ENCODE assay signal across 14 cellular contexts in genomic region chr15:40815042-40815678, GRCh38. TPM values are rescaled to one million over a fixed set of nuclear protein-coding genes. Genes with fewer than 3 reads are reported as not detected.
DNase-seq lines count a peak whose midpoint lies in the region; ATAC-seq and TF ChIP-seq lines count a peak whose summit lies in the region.
"Had no signal": no experiment of that assay in that cellular context is flagged by ENCODE, and none has a peak within 500 bp of the region (broad histone marks: within the 10 kb centered on the region; RNA-seq: fewer than 3 reads in every experiment).

No MANE protein-coding gene starts in this region.

- peak; percentile 52 for DNase-seq in Right ventricle myocardium superior
- no peak for DNase-seq in right atrium auricular region (ENCODE audit: low spot score)
- peak in 3 of 4 donors; percentile 9 to 50 (median 32) for DNase-seq in body of pancreas
- DNase-seq in kidney tubule cell (ENCODE audit: low spot score), result peak; percentile 82
- DNase-seq in activated CD4-positive, alpha-beta T cell treated with anti-CD3 and anti-CD28 coated beads, Interleukin-2, amount 10 ng/mL, durations not matched to agents 24 days and 14 days, result no peak
- no peak for DNase-seq in GM20000 (ENCODE audit: low spot score)
- no peak for DNase-seq in DMS114 treated with DMSO at 0.1 percent for 48 hours (lab: John Stamatoyannopoulos, UW; ENCODE audit: unreplicated experiment)
- no peak for DNase-seq in esophagus squamous epithelium (lab: John Stamatoyannopoulos, UW)
- DNase-seq: activated B cell treated with CpG ODN at 0.5 μM for 24 hours had no signal

- H3K27ac ChIP-seq in right atrium auricular region (no peak overlapping the region), body of pancreas (no peak overlapping the region), esophagus squamous epithelium (no peak overlapping the region)
- H3K27ac ChIP-seq: neural progenitor cell, skin epidermis had no signal

- H3K27ac Mint-ChIP-seq in activated CD4-positive, alpha-beta T cell treated with anti-CD3 and anti-CD28 coated beads, Interleukin-2, amount 10 ng/mL, durations not matched to agents 24 days and 14 days, result no peak overlapping the region
- H3K27ac Mint-ChIP-seq: activated B cell treated with CpG ODN at 0.5 μM for 24 hours; activated naive CD4-positive, alpha-beta T cell treated with anti-CD3 and anti-CD28 coated beads, Interleukin-2, amount 50 U/mL, for 24 hours; stimulated activated naive CD8-positive, alpha-beta T cell treated with anti-CD3 and anti-CD28 coated beads, Interleukin-15, Interleukin-2, amounts not matched to agents 100 ng/mL and 50 ng/mL, for 24 hours had no signal

- no peak overlapping the region for H3K4me3 Mint-ChIP-seq in activated CD4-positive, alpha-beta T cell treated with anti-CD3 and anti-CD28 coated beads, Interleukin-2, amount 10 ng/mL, durations not matched to agents 24 days and 14 days
- H3K4me3 Mint-ChIP-seq: activated B cell treated with CpG ODN at 0.5 μM for 24 hours; activated naive CD4-positive, alpha-beta T cell treated with anti-CD3 and anti-CD28 coated beads, Interleukin-2, amount 50 U/mL, for 24 hours; neural progenitor cell; stimulated activated naive CD8-positive, alpha-beta T cell treated with anti-CD3 and anti-CD28 coated beads, Interleukin-15, Interleukin-2, amounts not matched to agents 100 ng/mL and 50 ng/mL, for 24 hours had no signal

- peaks cover 28% of the 10 kb centered on the region for H3K36me3 Mint-ChIP-seq in activated CD4-positive, alpha-beta T cell treated with anti-CD3 and anti-CD28 coated beads, Interleukin-2, amount 10 ng/mL, durations not matched to agents 24 days and 14 days (ENCODE audit: low read depth)

- TF ChIP-seq POLR2A in body of pancreas (IDR thresholded peaks at IDR 0.05) (no peak), esophagus squamous epithelium (IDR thresholded peaks at IDR 0.05) (no peak)

- peak; percentile 76 for ATAC-seq in Right ventricle myocardium superior (ENCODE audit: poor library complexity)
- no peak for ATAC-seq in body of pancreas

- no peak for TF ChIP-seq CTCF in right atrium auricular region (IDR thresholded peaks at IDR 0.05)
- TF ChIP-seq CTCF in body of pancreas (IDR thresholded peaks at IDR 0.05), result no peak
- no peak for TF ChIP-seq CTCF in GM20000 (IDR thresholded peaks at IDR 0.05; ENCODE audit: extremely low read depth, missing control alignments)
- TF ChIP-seq CTCF in esophagus squamous epithelium (IDR thresholded peaks at IDR 0.05), result no peak

- H3K4me1 ChIP-seq in right atrium auricular region (no peaks in the 10 kb centered on the region), body of pancreas (no peaks in the 10 kb centered on the region), esophagus squamous epithelium (peaks cover 0 to 11% (median 0%) of the 10 kb centered on the region in 3 donors)
- H3K4me1 ChIP-seq: neural progenitor cell had no signal

- no peaks in the 10 kb centered on the region for H3K4me1 Mint-ChIP-seq in activated CD4-positive, alpha-beta T cell treated with anti-CD3 and anti-CD28 coated beads, Interleukin-2, amount 10 ng/mL, durations not matched to agents 24 days and 14 days
- H3K4me1 Mint-ChIP-seq: activated B cell treated with CpG ODN at 0.5 μM for 24 hours; activated naive CD4-positive, alpha-beta T cell treated with anti-CD3 and anti-CD28 coated beads, Interleukin-2, amount 50 U/mL, for 24 hours; neural progenitor cell had no signal

- intact Hi-C loops in Right ventricle myocardium superior (cut with DNase I) (no loop called here), body of pancreas (cut with DNase I) (no loop called here), esophagus squamous epithelium (cut with DNase I) (no loop called here)
- intact Hi-C loops in activated CD4-positive, alpha-beta T cell treated with anti-CD3 and anti-CD28 coated beads, Interleukin-2, amount 10 ng/mL, durations not matched to agents 24 days and 14 days (cut with micrococcal nuclease), result no loop called here

- H3K9me3 Mint-ChIP-seq in activated CD4-positive, alpha-beta T cell treated with anti-CD3 and anti-CD28 coated beads, Interleukin-2, amount 10 ng/mL, durations not matched to agents 24 days and 14 days, result no peaks in the 10 kb centered on the region
- H3K9me3 Mint-ChIP-seq: activated B cell treated with CpG ODN at 0.5 μM for 24 hours; activated naive CD4-positive, alpha-beta T cell treated with anti-CD3 and anti-CD28 coated beads, Interleukin-2, amount 50 U/mL, for 24 hours; neural progenitor cell; stimulated activated naive CD8-positive, alpha-beta T cell treated with anti-CD3 and anti-CD28 coated beads, Interleukin-15, Interleukin-2, amounts not matched to agents 100 ng/mL and 50 ng/mL, for 24 hours had no signal

- H3K27me3 Mint-ChIP-seq in activated CD4-positive, alpha-beta T cell treated with anti-CD3 and anti-CD28 coated beads, Interleukin-2, amount 10 ng/mL, durations not matched to agents 24 days and 14 days, result no peaks in the 10 kb centered on the region
- H3K27me3 Mint-ChIP-seq: activated B cell treated with CpG ODN at 0.5 μM for 24 hours; activated naive CD4-positive, alpha-beta T cell treated with anti-CD3 and anti-CD28 coated beads, Interleukin-2, amount 50 U/mL, for 24 hours; stimulated activated naive CD8-positive, alpha-beta T cell treated with anti-CD3 and anti-CD28 coated beads, Interleukin-15, Interleukin-2, amounts not matched to agents 100 ng/mL and 50 ng/mL, for 24 hours had no signal

- H3K4me3 ChIP-seq in right atrium auricular region (no peak overlapping the region), body of pancreas (no peak overlapping the region), esophagus squamous epithelium (no peak overlapping the region)
- H3K4me3 ChIP-seq: neural progenitor cell, skin epidermis had no signal

- H3K9me3 ChIP-seq in right atrium auricular region (no peaks in the 10 kb centered on the region), body of pancreas (no peaks in the 10 kb centered on the region), esophagus squamous epithelium (no peaks in the 10 kb centered on the region)

- WGBS in body of pancreas, 2 donors, result 40 to 61% methylated on average over 4 of the region's 4 CpGs
- 79 to 85% methylated on average over 4 of the region's 4 CpGs for WGBS in esophagus squamous epithelium, 2 donors

- H3K36me3 ChIP-seq in right atrium auricular region (peaks cover 28% of the 10 kb centered on the region), body of pancreas (replicated peaks in 1 of 2; ENCODE audit: insufficient read depth in 1 of 2, low read depth in 2 of 2) (peaks cover 0 to 5% of the 10 kb centered on the region in 2 donors), esophagus squamous epithelium (peaks cover 7 to 47% (median 13%) of the 10 kb centered on the region in 3 donors)
- H3K36me3 ChIP-seq: neural progenitor cell had no signal

- no peaks in the 10 kb centered on the region for H3K27me3 ChIP-seq in right atrium auricular region
- no peaks in the 10 kb centered on the region for H3K27me3 ChIP-seq in body of pancreas
- H3K27me3 ChIP-seq in esophagus squamous epithelium, result no peaks in the 10 kb centered on the region
- H3K27me3 ChIP-seq: neural progenitor cell had no signal

RNA-seq across cellular contexts. Expression of gene DNAJC17, which starts 7.9 kb away (rescaled TPM):
- total RNA-seq in Right ventricle myocardium superior (16.1 TPM), right atrium auricular region (10 to 100 TPM; 11.6 to 15.7 TPM), body of pancreas (10 to 100 TPM; 18.7 to 36.6 TPM), esophagus squamous epithelium (10 to 100 TPM; 13.9 to 24.0 (median 19.2) TPM)
- total RNA-seq in activated CD4-positive, alpha-beta T cell treated with anti-CD3 and anti-CD28 coated beads, Interleukin-2, amount 10 ng/mL, durations not matched to agents 24 days and 14 days, result 53.8 and 54.3 TPM in 2 replicates

RNA-seq across cellular contexts. Expression of gene ZFYVE19, which starts 8.3 kb away (rescaled TPM):
- total RNA-seq in Right ventricle myocardium superior (26.4 TPM), right atrium auricular region (10 to 100 TPM; 10.1 to 14.8 TPM), body of pancreas (10 to 100 TPM; 27.0 to 29.3 TPM), esophagus squamous epithelium (10 to 100 TPM; 16.5 to 33.4 (median 28.9) TPM)
- total RNA-seq in activated CD4-positive, alpha-beta T cell treated with anti-CD3 and anti-CD28 coated beads, Interleukin-2, amount 10 ng/mL, durations not matched to agents 24 days and 14 days, result 35.6 and 37.6 TPM in 2 replicates

RNA-seq across cellular contexts. Expression of gene PPP1R14D, which starts 13.3 kb away (rescaled TPM):
- total RNA-seq in Right ventricle myocardium superior (not detected), right atrium auricular region (not detected), body of pancreas (not detected), esophagus squamous epithelium (under 1 TPM in 1 of 4 donors, not detected in 3; 0.68 TPM)
- total RNA-seq in activated CD4-positive, alpha-beta T cell treated with anti-CD3 and anti-CD28 coated beads, Interleukin-2, amount 10 ng/mL, durations not matched to agents 24 days and 14 days, result not detected in 2 replicates
- total RNA-seq: chondrocyte had no signal

RNA-seq across cellular contexts. Expression of gene SPINT1, which starts 28.7 kb away (rescaled TPM):
- 0.59 TPM for total RNA-seq in Right ventricle myocardium superior
- total RNA-seq in right atrium auricular region, result 10 to 100 TPM in 1 of 2 donors, 1 to 10 TPM in 1; 6.5 to 13.0 TPM
- 100 to 1,000 TPM; 110 to 134 TPM for total RNA-seq in body of pancreas
- 11.3 and 12.9 TPM in 2 replicates for total RNA-seq in activated CD4-positive, alpha-beta T cell treated with anti-CD3 and anti-CD28 coated beads, Interleukin-2, amount 10 ng/mL, durations not matched to agents 24 days and 14 days
- total RNA-seq in esophagus squamous epithelium, result 100 to 1,000 TPM; 168 to 506 (median 215) TPM

RNA-seq across cellular contexts. Expression of gene C15orf62, which starts 45.4 kb away (rescaled TPM):
- total RNA-seq in Right ventricle myocardium superior, result 0.16 TPM
- total RNA-seq in right atrium auricular region, result under 1 TPM in 1 of 2 donors, not detected in 1; 0.83 TPM
- under 1 TPM in 1 of 2 donors, not detected in 1; 0.26 TPM for total RNA-seq in body of pancreas
- 0.43 and 0.51 TPM in 2 replicates for total RNA-seq in activated CD4-positive, alpha-beta T cell treated with anti-CD3 and anti-CD28 coated beads, Interleukin-2, amount 10 ng/mL, durations not matched to agents 24 days and 14 days
- 10 to 100 TPM; 11.3 to 44.3 (median 22.2) TPM for total RNA-seq in esophagus squamous epithelium

Comparison
In these comparisons a context has a peak if more than half of its experiments do, and no peak if none do; other contexts are left out.
1. DNase-seq: peak in Right ventricle myocardium superior (single experiment), body of pancreas (3 of 4) and kidney tubule cell (single experiment); none in right atrium auricular region (single experiment), activated CD4-positive, alpha-beta T cell treated with anti-CD3 and anti-CD28 coated beads, Interleukin-2, amount 10 ng/mL, durations not matched to agents 24 days and 14 days (single experiment), GM20000 (single experiment), DMS114 treated with DMSO at 0.1 percent for 48 hours (single experiment) and esophagus squamous epithelium (single experiment).